In the genomic region with DNA sequence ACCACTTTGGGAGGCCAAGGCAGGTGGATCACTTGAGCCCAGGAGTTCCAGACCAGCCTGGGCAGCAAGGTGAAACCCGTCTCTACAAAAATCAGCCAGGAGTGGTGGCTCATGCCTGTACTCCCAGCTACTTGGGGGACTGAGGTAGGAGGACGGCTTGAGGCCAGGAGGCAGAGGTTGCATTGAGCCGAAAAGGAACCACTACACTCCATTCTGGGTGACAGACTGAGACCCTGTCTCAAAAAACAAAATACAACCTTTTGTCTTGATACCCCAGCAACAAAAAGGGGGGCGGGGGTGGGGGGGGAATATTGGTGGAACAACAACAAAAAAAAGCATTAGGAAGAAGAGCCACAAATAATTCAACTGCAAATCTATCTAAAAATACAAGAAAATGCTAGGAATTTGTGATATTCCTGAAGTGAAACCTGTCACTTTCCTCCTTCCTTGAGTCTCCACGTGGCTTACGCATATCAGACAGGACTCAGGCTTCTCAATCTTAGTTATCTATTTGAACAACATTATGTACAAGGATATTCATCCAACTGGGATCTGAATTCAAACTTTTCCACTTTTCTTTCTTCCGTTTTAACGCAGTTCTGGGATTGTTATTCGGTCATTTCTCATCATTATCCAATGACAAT, we compare ENCODE assay signal across 6 cellular contexts. TPM values are rescaled to one million over a fixed set of nuclear protein-coding genes. Genes with fewer than 3 reads are reported as not detected.
DNase-seq lines count a peak whose midpoint lies in the region; TF ChIP-seq lines count a peak whose summit lies in the region.

No MANE protein-coding gene starts in this region.

- H3K36me3 Mint-ChIP-seq in HFFc6 (ENCODE audit: low read depth) = peaks cover under 1% of the 10 kb centered on the region
- peaks cover 16% of the 10 kb centered on the region for H3K36me3 Mint-ChIP-seq in nephron (ENCODE audit: low read depth)

- H3K4me1 Mint-ChIP-seq in HFFc6 (ENCODE audit: low read depth) = peaks cover 22% of the 10 kb centered on the region
- peaks cover 38% of the 10 kb centered on the region for H3K4me1 Mint-ChIP-seq in nephron

- H3K4me1 ChIP-seq in adrenal gland (replicated peaks in 1 of 2) = peaks cover 6 to 8% of the 10 kb centered on the region in 2 donors

- intact Hi-C loops in adrenal gland (cut with DNase I) = no loop called here

- H3K36me3 ChIP-seq in adrenal gland (replicated peaks in 1 of 2) = no peaks in the 10 kb centered on the region

- peak overlapping the region; percentile 97 for H3K27ac Mint-ChIP-seq in HFFc6
- H3K27ac Mint-ChIP-seq in nephron = peak overlapping the region; percentile 99 to 100 (median 100)

- 19 to 33% (median 30%) methylated on average over 8 to 9 of the region's 9 CpGs for WGBS in adrenal gland, 4 donors

- H3K9me3 Mint-ChIP-seq in HFFc6 (no peaks in the 10 kb centered on the region), nephron (no peaks in the 10 kb centered on the region)

- TF ChIP-seq CTCF in HFFc6 (IDR thresholded peaks at IDR 0.05) (no peak), adrenal gland (IDR thresholded peaks at IDR 0.05) (no peak), nephron (IDR thresholded peaks at IDR 0.05; ENCODE audit: unreplicated experiment in 3 of 3) (no peak)

- no peaks in the 10 kb centered on the region for H3K27me3 ChIP-seq in adrenal gland

- H3K4me3 Mint-ChIP-seq in HFFc6 (peak overlapping the region; percentile 93), nephron (peak overlapping the region; percentile 98 to 100 (median 99))

- H3K9me3 ChIP-seq in adrenal gland (replicated peaks in 1 of 3) = no peaks in the 10 kb centered on the region

- no peak for TF ChIP-seq POLR2A in adrenal gland (IDR thresholded peaks at IDR 0.05)

- H3K27me3 Mint-ChIP-seq in HFFc6 (ENCODE audit: insufficient read depth) (no peaks in the 10 kb centered on the region; the same call in none of the 2 replicates), nephron (ENCODE audit: low read depth) (no peaks in the 10 kb centered on the region)

- peak overlapping the region in 2 of 4 donors; percentile 57 to 90 for H3K4me3 ChIP-seq in adrenal gland

- peak overlapping the region; percentile 8 to 99 (median 93) for H3K27ac ChIP-seq in adrenal gland

- DNase-seq in HFFc6 (no peak), adrenal gland (peak in 1 of 7 donors; percentile 49), NCI-H510A treated with DMSO at 0.1 percent for 48 hours (lab: John Stamatoyannopoulos, UW) (no peak), NCI-H2227 (lab: John Stamatoyannopoulos, UW; ENCODE audit: unreplicated experiment) (no peak), SKM-1 treated with dmso at 0.1 percent for 144 hours (lab: John Stamatoyannopoulos, UW; ENCODE audit: unreplicated experiment) (no peak)

RNA-seq across cellular contexts. Expression of gene R3HDM2, which starts 1.2 kb away (rescaled TPM):
- 10 to 100 TPM; 33.7 to 39.4 (median 37.9) TPM for total RNA-seq in HFFc6 (2021; fragmentation: NEBNext Ultra II Directional; extraction: Animal tissue kit (Norgen Biotek cat#: 25700))
- 10 to 100 TPM; 27.7 to 91.9 (median 51.9) TPM for total RNA-seq in adrenal gland
- 10 to 100 TPM; 21.9 to 33.8 (median 32.4) TPM for polyA plus RNA-seq in adrenal gland

RNA-seq across cellular contexts. Expression of gene INHBC, which starts 5.0 kb away (rescaled TPM):
- not detected for total RNA-seq in HFFc6 (2021; fragmentation: NEBNext Ultra II Directional; extraction: Animal tissue kit (Norgen Biotek cat#: 25700))
- not detected for total RNA-seq in adrenal gland
- polyA plus RNA-seq in adrenal gland = not detected

RNA-seq across cellular contexts. Expression of gene INHBE, which starts 25.5 kb away (rescaled TPM):
- under 1 TPM in 5 of 6 experiments, not detected in 1; 0.12 to 0.34 (median 0.18) TPM for total RNA-seq in HFFc6 (2021; fragmentation: NEBNext Ultra II Directional; extraction: Animal tissue kit (Norgen Biotek cat#: 25700))
- total RNA-seq in adrenal gland = not detected
- polyA plus RNA-seq in adrenal gland = not detected

RNA-seq across cellular contexts. Expression of gene GLI1, which starts 30.0 kb away (rescaled TPM):
- total RNA-seq in HFFc6 (2021; fragmentation: NEBNext Ultra II Directional; extraction: Animal tissue kit (Norgen Biotek cat#: 25700)) = 1 to 10 TPM; 3.9 to 5.8 (median 4.6) TPM
- 1 to 10 TPM in 4 of 8 donors, under 1 TPM in 4; 0.30 to 2.8 (median 0.92) TPM for total RNA-seq in adrenal gland
- polyA plus RNA-seq in adrenal gland = 1 to 10 TPM in 2 of 3 donors, under 1 TPM in 1; 0.44 to 7.2 (median 4.4) TPM

RNA-seq across cellular contexts. Expression of gene ARHGAP9, which starts 50.1 kb away (rescaled TPM):
- under 1 TPM in 5 of 6 experiments, not detected in 1; 0.11 to 0.85 (median 0.21) TPM for total RNA-seq in HFFc6 (2021; fragmentation: NEBNext Ultra II Directional; extraction: Animal tissue kit (Norgen Biotek cat#: 25700))
- total RNA-seq in adrenal gland = 10 to 100 TPM in 7 of 8 donors, 1 to 10 TPM in 1; 7.5 to 39.4 (median 16.8) TPM
- polyA plus RNA-seq in adrenal gland = 10 to 100 TPM in 2 of 3 donors, 1 to 10 TPM in 1; 4.1 to 46.4 (median 19.4) TPM
